ENCODE assay signal across 20 cellular contexts in the genomic region with DNA sequence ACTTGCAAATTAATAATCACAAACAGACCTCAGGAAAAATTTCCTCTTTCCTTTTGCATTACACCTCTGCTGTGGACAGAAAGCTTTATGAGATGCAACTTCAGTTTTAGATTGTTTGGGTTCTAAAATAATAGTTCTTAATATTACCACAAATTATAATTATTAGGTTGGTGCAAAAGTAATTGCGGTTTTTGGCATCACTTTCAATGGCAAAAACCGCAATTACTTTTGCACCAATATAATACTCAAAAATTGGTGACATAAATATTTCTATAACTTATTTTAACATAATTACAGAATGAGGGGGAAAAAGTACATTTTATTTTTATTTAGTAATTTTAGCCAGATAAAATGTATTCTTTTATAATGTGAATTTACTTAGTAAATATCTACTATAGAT.
DNase-seq lines count a peak whose midpoint lies in the region; FAIRE-seq lines count a peak whose summit lies in the region.
"Had no signal": no experiment of that assay in that cellular context is flagged by ENCODE, and none has a peak within 500 bp of the region (broad histone marks: within the 10 kb centered on the region; RNA-seq: fewer than 3 reads in every experiment).

No MANE protein-coding gene starts in this region.

- no peak overlapping the region for H2AK5ac ChIP-seq in mesendoderm (ENCODE audit: low read length)

- no CpG with 5 or more reads among the region's 2 CpGs for WGBS in mesendoderm (ENCODE audit: extremely low coverage, insufficient coverage, low lambda C conversion rate)

- no peak overlapping the region for H3K4me2 ChIP-seq in mesendoderm (ENCODE audit: low read length)
- H3K4me2 ChIP-seq: BLaER1 had no signal

- FAIRE-seq in A204.1 (lab: Jason Lieb, UNC) (peak; percentile 59), G401.6 (lab: Jason Lieb, UNC) (peak; percentile 21), TTC549 (lab: Jason Lieb, UNC) (peak; percentile 49), colon (lab: Jason Lieb, UNC) (peak; percentile 80)
- FAIRE-seq: GM12891, H54 had no signal

- no peak overlapping the region for H4K8ac ChIP-seq in mesendoderm (ENCODE audit: low read depth, low read length)

- no peak overlapping the region for H2BK120ac ChIP-seq in mesendoderm (ENCODE audit: low read depth, low read length)

- no peaks in the 10 kb centered on the region for H3K79me1 ChIP-seq in mesendoderm (ENCODE audit: low read length)

- no peak overlapping the region for H3K9ac ChIP-seq in mesendoderm (ENCODE audit: low read length)
- H3K9ac ChIP-seq: BLaER1 had no signal

- no peak overlapping the region for H2BK5ac ChIP-seq in mesendoderm (ENCODE audit: low read length)

- H3K18ac ChIP-seq in mesendoderm (ENCODE audit: low read length) = no peak overlapping the region

- no peaks in the 10 kb centered on the region for H3K36me3 ChIP-seq in mesendoderm (ENCODE audit: control insufficient read depth, insufficient read depth, low read length)
- H3K36me3 ChIP-seq: BLaER1, HAP-1 had no signal

- H3K56ac ChIP-seq in mesendoderm (ENCODE audit: low read length) = no peak overlapping the region

- no peak overlapping the region for H4K5ac ChIP-seq in mesendoderm (ENCODE audit: low read length)

- H3K4me1 ChIP-seq in mesendoderm (ENCODE audit: control insufficient read depth, low read depth, low read length) = no peaks in the 10 kb centered on the region
- H3K4me1 ChIP-seq: BLaER1, Caco-2, HAP-1 had no signal

- DNase-seq in NCI-H2227 treated with DMSO at 0.1 percent for 48 hours (lab: John Stamatoyannopoulos, UW) (no peak), mesendoderm (no peak)
- DNase-seq in stimulated activated CD4-positive, alpha-beta T cell treated with anti-CD3 and anti-CD28 coated beads, Interleukin-2, amount 100 ng/mL, for 48 hours = no peak
- DNase-seq: 8988T; Caco-2; CD4-positive, CD25-positive, alpha-beta regulatory T cell; CD8-positive, alpha-beta T cell; DMS153; DND-41; GDM1; GOT3 had no signal

- H2BK15ac ChIP-seq in mesendoderm (replicated peaks; ENCODE audit: low read depth) = no peak overlapping the region

- H3K27ac ChIP-seq in mesendoderm (ENCODE audit: low read depth, low read length) = no peak overlapping the region
- H3K27ac ChIP-seq: BLaER1, C4-2B had no signal

- no peaks in the 10 kb centered on the region for H3K79me2 ChIP-seq in mesendoderm (ENCODE audit: control insufficient read depth, insufficient read depth, low read length)

- H3K4ac ChIP-seq in mesendoderm (ENCODE audit: low read depth, low read length) = no peak overlapping the region

- H3K4me3 ChIP-seq in mesendoderm (ENCODE audit: low read length) = no peak overlapping the region
- H3K4me3 ChIP-seq: BLaER1, HAP-1 had no signal

- no peak overlapping the region for H3K23ac ChIP-seq in mesendoderm (ENCODE audit: low read length)

- no peaks in the 10 kb centered on the region for H3K27me3 ChIP-seq in mesendoderm (ENCODE audit: insufficient read depth, low read length, poor library complexity)
- H3K27me3 ChIP-seq: BLaER1 had no signal
